27 cellular contexts compared by ENCODE assay signal in genomic region chr13:33882804-33883203, GRCh38.
"Had no signal": no experiment of that assay in that cellular context is flagged by ENCODE, and none has a peak within 500 bp of the region (broad histone marks: within the 10 kb centered on the region; RNA-seq: fewer than 3 reads in every experiment).

No MANE protein-coding gene starts in this region.

- H3K4me3 ChIP-seq: stomach, suprapubic skin, testis, thoracic aorta, thyroid gland, tibial artery, tibial nerve, transverse colon, upper lobe of left lung, upper lobe of right lung, uterus, vagina had no signal

- DNase-seq: stimulated activated CD4-positive, alpha-beta T cell treated with anti-CD3 and anti-CD28 coated beads, Interleukin-2, amount 100 ng/mL, for 48 hours; stimulated activated CD4-positive, alpha-beta T cell treated with anti-CD3 and anti-CD28 coated beads, Interleukin-4, amount 100 ng/mL, for 1 hour; stimulated activated CD4-positive, alpha-beta T cell treated with anti-CD3 and anti-CD28 coated beads, Interleukin-4, amount 100 ng/mL, for 24 hours; stimulated activated CD4-positive, alpha-beta T cell treated with anti-CD3 and anti-CD28 coated beads, Interleukin-4, amount 100 ng/mL, for 4 hours; stimulated activated CD8-positive, alpha-beta memory T cell treated with anti-CD3 and anti-CD28 coated beads, Interleukin-4, amount 100 ng/mL, for 48 hours; stimulated activated naive B cell treated with anti-CD40 and anti-IgM and Interleukin-4, amounts not matched to agents 10 μg/mL and 1 μg/mL and 100 μg/mL, for 72 hours; stimulated activated naive CD4-positive, alpha-beta T cell; stimulated activated naive CD4-positive, alpha-beta T cell treated with Interleukin-2 at 50 U/mL for 16 hours; stimulated activated naive CD8-positive, alpha-beta T cell treated with anti-CD3 and anti-CD28 coated beads, Interleukin-15, amount 100 ng/mL, for 72 hours; stimulated activated naive CD8-positive, alpha-beta T cell treated with anti-CD3 and anti-CD28 coated beads, Interleukin-15, Interleukin-2, amounts not matched to agents 100 U/mL and 50 U/mL, for 24 hours; stomach; substantia nigra; testis; thyroid gland; tibial artery; transverse colon; trophoblast cell; upper lobe of left lung; upper lobe of right lung; uterus had no signal

- H3K27ac ChIP-seq: stomach, suprapubic skin, testis, thoracic aorta, thyroid gland, tibial artery, tibial nerve, transverse colon, upper lobe of left lung, upper lobe of right lung, uterus, vagina had no signal

- ATAC-seq: stimulated activated effector memory CD8-positive, alpha-beta T cell treated with anti-CD3 and anti-CD28 coated beads, Interleukin-12 subunit alpha, Interleukin-12 subunit beta, amount 100 ng/mL, for 72 hours; stimulated activated memory B cell treated with anti-CD40 and anti-IgM and Interleukin-4, amounts not matched to agents 10 μg/mL and 1 μg/mL and 100 μg/mL, for 72 hours; stimulated activated naive B cell treated with anti-CD40 and anti-IgM and Interleukin-4, amounts not matched to agents 10 μg/mL and 1 μg/mL and 100 μg/mL, for 72 hours; stimulated activated naive CD8-positive, alpha-beta T cell treated with anti-CD3 and anti-CD28 coated beads, Interleukin-15, amount 100 ng/mL, for 72 hours; stimulated activated naive CD8-positive, alpha-beta T cell treated with anti-CD3 and anti-CD28 coated beads, Interleukin-15, Interleukin-2, amounts not matched to agents 100 U/mL and 50 U/mL, for 24 hours; upper lobe of right lung had no signal

- FAIRE-seq: urothelium cell line had no signal
